ENCODE assay signal across 16 cellular contexts in the genomic region with DNA sequence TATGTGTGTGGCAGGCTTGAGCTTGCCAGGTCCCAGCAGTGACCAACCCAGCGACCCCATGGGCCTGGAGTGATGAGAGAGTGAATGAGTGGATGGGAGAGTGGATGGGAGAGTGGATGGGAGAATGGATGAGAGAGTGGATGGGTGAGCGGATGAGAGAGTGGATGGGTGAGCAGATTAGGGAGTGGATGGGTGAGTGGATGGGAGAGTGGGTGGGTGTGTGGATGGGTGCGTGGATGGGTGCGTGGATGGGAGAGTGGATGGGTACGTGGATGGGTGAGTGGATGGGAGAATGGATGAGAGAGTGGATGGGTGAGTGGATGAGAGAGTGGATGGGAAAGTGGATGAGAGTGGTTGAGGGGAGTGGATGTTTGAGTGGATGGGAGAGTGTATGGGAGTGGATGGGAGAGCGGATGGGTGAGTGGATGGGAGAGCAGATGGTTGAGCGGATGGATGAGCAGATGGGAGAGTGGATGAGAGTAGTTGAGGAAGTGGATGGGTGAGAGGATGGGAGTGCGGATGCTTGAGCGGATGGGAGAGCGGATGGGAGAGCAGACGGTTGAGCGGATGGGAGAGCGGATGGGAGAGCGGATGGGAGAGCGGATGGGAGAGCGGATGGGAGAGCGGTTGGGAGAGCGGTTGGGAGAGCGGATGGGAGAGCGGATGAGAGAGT. TPM values are rescaled to one million over a fixed set of nuclear protein-coding genes. Genes with fewer than 3 reads are reported as not detected.
A peak's percentile ranks its signal among the peaks of the same experiment; 100 is the strongest.
DNase-seq lines count a peak whose midpoint lies in the region; ATAC-seq, FAIRE-seq and TF ChIP-seq lines count a peak whose summit lies in the region.
"Had no signal": no experiment of that assay in that cellular context is flagged by ENCODE, and none has a peak within 500 bp of the region (broad histone marks: within the 10 kb centered on the region; RNA-seq: fewer than 3 reads in every experiment).

No MANE protein-coding gene starts in this region.

- no peaks in the 10 kb centered on the region for H3K27me3 ChIP-seq in bronchial epithelial cell (ENCODE audit: control insufficient read depth, insufficient read depth, low read length)
- H3K27me3 ChIP-seq: BLaER1 treated with 17β-estradiol and CSF1 and Interleukin-3, amounts not matched to agents 10 nM and 100 nM had no signal

- intact Hi-C loops in activated CD4-positive, alpha-beta T cell treated with anti-CD3 and anti-CD28 coated beads for 36 hours (cut with DNase I, micrococcal nuclease), result no loop called here

- peaks cover 22% of the 10 kb centered on the region for H3K36me3 Mint-ChIP-seq in activated CD4-positive, alpha-beta T cell treated with anti-CD3 and anti-CD28 coated beads for 36 hours (ENCODE audit: low read depth)

- FAIRE-seq in bronchial epithelial cell (lab: Jason Lieb, UNC), result peak; percentile 23
- FAIRE-seq: A549, H54 had no signal

- no peaks in the 10 kb centered on the region for H3K9me3 Mint-ChIP-seq in activated CD4-positive, alpha-beta T cell treated with anti-CD3 and anti-CD28 coated beads for 36 hours (ENCODE audit: low read depth)
- H3K9me3 Mint-ChIP-seq: CD8-positive, alpha-beta T cell; GM23338; HFFc6 had no signal

- ATAC-seq in activated CD4-positive, alpha-beta T cell treated with anti-CD3 and anti-CD28 coated beads for 36 hours, result no peak
- ATAC-seq: A549; CD8-positive, alpha-beta T cell; GM23338 had no signal

- no peaks in the 10 kb centered on the region for H3K27me3 Mint-ChIP-seq in activated CD4-positive, alpha-beta T cell treated with anti-CD3 and anti-CD28 coated beads for 36 hours

- CTCF ChIA-PET in activated CD4-positive, alpha-beta T cell treated with anti-CD3 and anti-CD28 coated beads for 36 hours (lab: Charles Lee), result no interaction called here

- no peaks in the 10 kb centered on the region for H3K4me1 Mint-ChIP-seq in activated CD4-positive, alpha-beta T cell treated with anti-CD3 and anti-CD28 coated beads for 36 hours
- H3K4me1 Mint-ChIP-seq: GM23338 had no signal

- H3K27ac Mint-ChIP-seq in activated CD4-positive, alpha-beta T cell treated with anti-CD3 and anti-CD28 coated beads for 36 hours, result no peak overlapping the region
- H3K27ac Mint-ChIP-seq: CD8-positive, alpha-beta T cell; GM23338; HFFc6 had no signal

- POLR2A ChIA-PET in activated CD4-positive, alpha-beta T cell treated with anti-CD3 and anti-CD28 coated beads for 36 hours (lab: Charles Lee), result no interaction called here

- no peak overlapping the region for H3K4me3 ChIP-seq in bronchial epithelial cell (ENCODE audit: low read depth, low read length)
- H3K4me3 ChIP-seq in foreskin fibroblast (ENCODE audit: low read depth in 1 of 2, low read length in 2 of 2), result no peak overlapping the region
- H3K4me3 ChIP-seq: A549; BLaER1 treated with 17β-estradiol and CSF1 and Interleukin-3, amounts not matched to agents 10 nM and 100 nM; GM23338 had no signal

- H3K4me3 Mint-ChIP-seq in activated CD4-positive, alpha-beta T cell treated with anti-CD3 and anti-CD28 coated beads for 36 hours, result no peak overlapping the region
- H3K4me3 Mint-ChIP-seq: CD8-positive, alpha-beta T cell; GM23338; HFFc6 had no signal

- DNase-seq in NCI-H2171 treated with DMSO at 0.1 percent for 48 hours (lab: John Stamatoyannopoulos, UW), result peak; percentile 45
- DNase-seq in NCI-H2171 (lab: John Stamatoyannopoulos, UW), result no peak
- DNase-seq in bronchial epithelial cell (ENCODE audit: low read depth), result no peak
- DNase-seq in activated CD4-positive, alpha-beta T cell treated with anti-CD3 and anti-CD28 coated beads for 36 hours, result no peak
- no peak for DNase-seq in foreskin fibroblast
- DNase-seq: AML-193; Calu3; CD8-positive, alpha-beta T cell; DMS79 treated with DMSO at 0.1 percent for 48 hours; GF-D8; HCEC 1CT; HFFc6 had no signal

- H3K36me3 ChIP-seq in bronchial epithelial cell (ENCODE audit: control insufficient read depth, insufficient read depth, low read length), result peaks cover 40% of the 10 kb centered on the region

- TF ChIP-seq CTCF in bronchial epithelial cell (IDR thresholded peaks at IDR 0.05; ENCODE audit: insufficient read depth, low read length, severe bottlenecking) (no peak), foreskin fibroblast (IDR thresholded peaks at IDR 0.05; ENCODE audit: low read depth, low read length) (no peak)

RNA-seq across cellular contexts. Expression of a gene that starts 10.3 kb away (rescaled TPM):
- total RNA-seq in bronchial epithelial cell, result not detected in 2 replicates
- 1 to 10 TPM; 1.4 to 2.5 TPM for total RNA-seq in activated CD4-positive, alpha-beta T cell treated with anti-CD3 and anti-CD28 coated beads for 36 hours
- total RNA-seq: GM23338 had no signal

RNA-seq across cellular contexts. Expression of a gene that starts 22.6 kb away (rescaled TPM):
- 22.7 and 25.5 TPM in 2 replicates for total RNA-seq in bronchial epithelial cell
- total RNA-seq in activated CD4-positive, alpha-beta T cell treated with anti-CD3 and anti-CD28 coated beads for 36 hours, result 10 to 100 TPM; 40.8 to 50.7 TPM

RNA-seq across cellular contexts. Expression of a gene that starts 28.2 kb away (rescaled TPM):
- total RNA-seq in bronchial epithelial cell, result 17.1 and 20.1 TPM in 2 replicates
- total RNA-seq in activated CD4-positive, alpha-beta T cell treated with anti-CD3 and anti-CD28 coated beads for 36 hours, result 10 to 100 TPM in 1 of 2 experiments, 1 to 10 TPM in 1; 9.6 to 15.4 TPM

RNA-seq across cellular contexts. Expression of a gene that starts 28.7 kb away (rescaled TPM):
- 46.3 and 59.1 TPM in 2 replicates for total RNA-seq in bronchial epithelial cell
- 10 to 100 TPM; 44.7 to 46.7 TPM for total RNA-seq in activated CD4-positive, alpha-beta T cell treated with anti-CD3 and anti-CD28 coated beads for 36 hours

RNA-seq across cellular contexts. Expression of a gene that starts 44.1 kb away (rescaled TPM):
- total RNA-seq in bronchial epithelial cell, result 37.4 and 48.3 TPM in 2 replicates
- total RNA-seq in activated CD4-positive, alpha-beta T cell treated with anti-CD3 and anti-CD28 coated beads for 36 hours, result 10 to 100 TPM; 59.5 to 62.5 TPM
